In the genomic region with DNA sequence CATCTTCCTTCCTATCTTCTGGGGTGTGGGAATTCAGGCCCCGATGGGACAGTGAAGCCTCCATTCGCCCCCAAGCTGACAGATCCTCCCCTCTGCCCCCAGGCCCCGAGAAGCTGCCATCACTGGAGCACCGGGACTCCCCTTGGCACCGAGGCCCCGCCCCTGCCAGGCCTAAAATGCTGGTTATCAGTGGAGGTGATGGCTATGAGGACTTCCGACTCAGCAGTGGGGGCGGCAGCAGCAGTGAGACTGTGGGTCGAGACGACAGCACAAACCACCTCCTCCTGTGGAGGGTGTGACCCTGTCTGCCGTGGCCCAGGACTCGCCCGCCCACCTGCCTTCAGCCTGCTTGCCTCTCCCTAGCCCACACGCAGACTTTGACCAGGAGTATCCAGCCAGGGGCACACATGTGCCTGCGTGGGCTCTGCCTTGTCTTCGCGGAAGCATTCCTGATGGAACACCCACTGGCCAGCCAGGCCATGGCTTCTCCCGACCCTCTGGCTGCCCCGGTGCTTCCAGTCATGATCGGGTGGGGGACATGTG, we compare ENCODE assay signal across 1 cellular context.
TF ChIP-seq lines count a peak whose summit lies in the region.

No MANE protein-coding gene starts in this region.

TF ChIP-seq in HepG2, 621 proteins besides CTCF, POLR2A, EP300 and RAD21:
- TF ChIP-seq AGO2 (optimal IDR thresholded peaks at IDR 0.05; ENCODE audit: low read depth, low read length), result peak; percentile 69
- TF ChIP-seq, protein P1, sequence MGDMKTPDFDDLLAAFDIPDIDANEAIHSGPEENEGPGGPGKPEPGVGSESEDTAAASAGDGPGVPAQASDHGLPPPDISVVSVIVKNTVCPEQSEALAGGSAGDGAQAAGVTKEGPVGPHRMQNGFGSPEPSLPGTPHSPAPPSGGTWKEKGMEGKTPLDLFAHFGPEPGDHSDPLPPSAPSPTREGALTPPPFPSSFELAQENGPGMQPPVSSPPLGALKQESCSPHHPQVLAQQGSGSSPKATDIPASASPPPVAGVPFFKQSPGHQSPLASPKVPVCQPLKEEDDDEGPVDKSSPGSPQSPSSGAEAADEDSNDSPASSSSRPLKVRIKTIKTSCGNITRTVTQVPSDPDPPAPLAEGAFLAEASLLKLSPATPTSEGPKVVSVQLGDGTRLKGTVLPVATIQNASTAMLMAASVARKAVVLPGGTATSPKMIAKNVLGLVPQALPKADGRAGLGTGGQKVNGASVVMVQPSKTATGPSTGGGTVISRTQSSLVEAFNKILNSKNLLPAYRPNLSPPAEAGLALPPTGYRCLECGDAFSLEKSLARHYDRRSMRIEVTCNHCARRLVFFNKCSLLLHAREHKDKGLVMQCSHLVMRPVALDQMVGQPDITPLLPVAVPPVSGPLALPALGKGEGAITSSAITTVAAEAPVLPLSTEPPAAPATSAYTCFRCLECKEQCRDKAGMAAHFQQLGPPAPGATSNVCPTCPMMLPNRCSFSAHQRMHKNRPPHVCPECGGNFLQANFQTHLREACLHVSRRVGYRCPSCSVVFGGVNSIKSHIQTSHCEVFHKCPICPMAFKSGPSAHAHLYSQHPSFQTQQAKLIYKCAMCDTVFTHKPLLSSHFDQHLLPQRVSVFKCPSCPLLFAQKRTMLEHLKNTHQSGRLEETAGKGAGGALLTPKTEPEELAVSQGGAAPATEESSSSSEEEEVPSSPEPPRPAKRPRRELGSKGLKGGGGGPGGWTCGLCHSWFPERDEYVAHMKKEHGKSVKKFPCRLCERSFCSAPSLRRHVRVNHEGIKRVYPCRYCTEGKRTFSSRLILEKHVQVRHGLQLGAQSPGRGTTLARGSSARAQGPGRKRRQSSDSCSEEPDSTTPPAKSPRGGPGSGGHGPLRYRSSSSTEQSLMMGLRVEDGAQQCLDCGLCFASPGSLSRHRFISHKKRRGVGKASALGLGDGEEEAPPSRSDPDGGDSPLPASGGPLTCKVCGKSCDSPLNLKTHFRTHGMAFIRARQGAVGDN (CRISPR knock-in tag; IDR thresholded peaks at IDR 0.05), result 0 out of 2 replicates have a peak, but pooled peaks have one; percentile 9
- TF ChIP-seq PBX3 (CRISPR knock-in tag; IDR thresholded peaks at IDR 0.05; ENCODE audit: borderline replicate concordance), result no peak
